23 cellular contexts compared by ENCODE assay signal in genomic region chrX:150525061-150525919, GRCh38. TPM values are rescaled to one million over a fixed set of nuclear protein-coding genes. Genes with fewer than 3 reads are reported as not detected.
DNase-seq lines count a peak whose midpoint lies in the region; ATAC-seq and TF ChIP-seq lines count a peak whose summit lies in the region.
"Had no signal": no experiment of that assay in that cellular context is flagged by ENCODE, and none has a peak within 500 bp of the region (broad histone marks: within the 10 kb centered on the region; RNA-seq: fewer than 3 reads in every experiment).

No MANE protein-coding gene starts in this region.

- peak; percentile 38 for DNase-seq in DMS 273 (lab: John Stamatoyannopoulos, UW; ENCODE audit: unreplicated experiment)
- no peak for DNase-seq in DMS 273 treated with DMSO at 0.1 percent for 48 hours (lab: John Stamatoyannopoulos, UW)
- DNase-seq in heart left ventricle = peak; percentile 32 to 77 (median 64)
- DNase-seq in myocyte (ENCODE audit: low read depth) = peak; percentile 14
- no peak for DNase-seq in HAP-1 (ENCODE audit: low spot score in 2 of 2)
- no peak for DNase-seq in colonic mucosa
- no peak for DNase-seq in SKM-1 treated with dmso at 0.1 percent for 144 hours (lab: John Stamatoyannopoulos, UW; ENCODE audit: unreplicated experiment)
- DNase-seq: activated CD4-positive, alpha-beta T cell treated with anti-CD3 and anti-CD28 coated beads, Interleukin-2, amount 50 U/mL, for 48 hours; activated naive CD4-positive, alpha-beta T cell treated with Interleukin-2 at 50 U/mL for 16 hours; activated T-cell treated with anti-CD3 and anti-CD28 coated beads for 4 hours; Kasumi-1; kidney; NCI-H1048; NCI-H1930; NCI-H345; nephron progenitor cell; Peyer's patch; stimulated activated CD8-positive, alpha-beta memory T cell treated with anti-CD3 and anti-CD28 coated beads, Interleukin-4, amount 100 ng/mL, for 48 hours; uterus; WERI-Rb-1 had no signal

- H3K9me3 ChIP-seq in heart left ventricle (no peaks in the 10 kb centered on the region), HAP-1 (no peaks in the 10 kb centered on the region), colonic mucosa (no peaks in the 10 kb centered on the region)
- H3K9me3 ChIP-seq: Peyer's patch, uterus had no signal

- in situ Hi-C loops in HAP-1 (cut with MboI; ENCODE audit: low sequenced_read_pairs) = no loop called here

- no peak for TF ChIP-seq CTCF in heart left ventricle (IDR thresholded peaks at IDR 0.05)
- TF ChIP-seq CTCF in colonic mucosa (IDR thresholded peaks at IDR 0.05) = no peak

- H3K36me3 ChIP-seq in heart left ventricle (no peaks in the 10 kb centered on the region), HAP-1 (replicated peaks) (no peaks in the 10 kb centered on the region), colonic mucosa (no peaks in the 10 kb centered on the region)
- H3K36me3 ChIP-seq: Peyer's patch, uterus, WERI-Rb-1 had no signal

- H3K27me3 ChIP-seq in heart left ventricle = no peaks in the 10 kb centered on the region
- no peaks in the 10 kb centered on the region for H3K27me3 ChIP-seq in HAP-1 (ENCODE audit: low read depth)
- no peaks in the 10 kb centered on the region for H3K27me3 ChIP-seq in colonic mucosa
- H3K27me3 ChIP-seq: hepatocyte, Peyer's patch, uterus had no signal

- H3K9ac ChIP-seq in colonic mucosa (ENCODE audit: low read depth in 2 of 2, low read length in 2 of 2) = no peak overlapping the region

- H3K27ac ChIP-seq in heart left ventricle = no peak overlapping the region
- peak overlapping the region; percentile 44 for H3K27ac ChIP-seq in temporal lobe (ENCODE audit: low read depth, low read length)
- no peak overlapping the region for H3K27ac ChIP-seq in colonic mucosa
- H3K27ac ChIP-seq: 22Rv1, hepatocyte, Peyer's patch, uterus, WERI-Rb-1 had no signal

- H3K4me3 ChIP-seq in heart left ventricle = no peak overlapping the region
- H3K4me3 ChIP-seq in HAP-1 = no peak overlapping the region
- no peak overlapping the region for H3K4me3 ChIP-seq in colonic mucosa
- H3K4me3 ChIP-seq: hepatocyte, Peyer's patch, uterus had no signal

- WGBS in heart left ventricle, 4 donors = 68 to 77% (median 71%) methylated on average over 9 to 10 of the region's 10 CpGs

- peak; percentile 88 to 93 (median 89) for ATAC-seq in heart left ventricle

- H3K4me1 ChIP-seq in heart left ventricle (no peaks in the 10 kb centered on the region), HAP-1 (no peaks in the 10 kb centered on the region), colonic mucosa (no peaks in the 10 kb centered on the region)
- H3K4me1 ChIP-seq: Peyer's patch, uterus had no signal

- intact Hi-C loops in heart left ventricle (cut with DNase I) = no loop called here
- intact Hi-C loops in colonic mucosa (cut with DNase I) = no loop called here

- TF ChIP-seq POLR2A in heart left ventricle (IDR thresholded peaks at IDR 0.05) = no peak

RNA-seq across cellular contexts. Expression of gene MTM1, which starts 43.1 kb away (rescaled TPM):
- total RNA-seq in heart left ventricle = 10 to 100 TPM in 6 of 9 donors, 1 to 10 TPM in 3; 7.8 to 18.9 (median 11.9) TPM
- 1 to 10 TPM; 2.2 to 7.3 TPM for polyA plus RNA-seq in heart left ventricle
- total RNA-seq in myocyte = 8.8 and 8.9 TPM in 2 replicates
- polyA plus RNA-seq in myocyte (2012) = 4.5 TPM
- 8.1 TPM for total RNA-seq in temporal lobe
- 10 to 100 TPM; 36.8 to 61.3 TPM for total RNA-seq in colonic mucosa

Comparison
In these comparisons a context has a peak if more than half of its experiments do, and no peak if none do; other contexts are left out.
1. DNase-seq: peak in DMS 273 (single experiment), heart left ventricle (5 of 5) and myocyte (single experiment); none in DMS 273 treated with DMSO at 0.1 percent for 48 hours (single experiment), HAP-1 (0 of 2), colonic mucosa (single experiment) and SKM-1 treated with dmso at 0.1 percent for 144 hours (single experiment).